Comparison of ENCODE assay signal across 8 cellular contexts in the genomic region with DNA sequence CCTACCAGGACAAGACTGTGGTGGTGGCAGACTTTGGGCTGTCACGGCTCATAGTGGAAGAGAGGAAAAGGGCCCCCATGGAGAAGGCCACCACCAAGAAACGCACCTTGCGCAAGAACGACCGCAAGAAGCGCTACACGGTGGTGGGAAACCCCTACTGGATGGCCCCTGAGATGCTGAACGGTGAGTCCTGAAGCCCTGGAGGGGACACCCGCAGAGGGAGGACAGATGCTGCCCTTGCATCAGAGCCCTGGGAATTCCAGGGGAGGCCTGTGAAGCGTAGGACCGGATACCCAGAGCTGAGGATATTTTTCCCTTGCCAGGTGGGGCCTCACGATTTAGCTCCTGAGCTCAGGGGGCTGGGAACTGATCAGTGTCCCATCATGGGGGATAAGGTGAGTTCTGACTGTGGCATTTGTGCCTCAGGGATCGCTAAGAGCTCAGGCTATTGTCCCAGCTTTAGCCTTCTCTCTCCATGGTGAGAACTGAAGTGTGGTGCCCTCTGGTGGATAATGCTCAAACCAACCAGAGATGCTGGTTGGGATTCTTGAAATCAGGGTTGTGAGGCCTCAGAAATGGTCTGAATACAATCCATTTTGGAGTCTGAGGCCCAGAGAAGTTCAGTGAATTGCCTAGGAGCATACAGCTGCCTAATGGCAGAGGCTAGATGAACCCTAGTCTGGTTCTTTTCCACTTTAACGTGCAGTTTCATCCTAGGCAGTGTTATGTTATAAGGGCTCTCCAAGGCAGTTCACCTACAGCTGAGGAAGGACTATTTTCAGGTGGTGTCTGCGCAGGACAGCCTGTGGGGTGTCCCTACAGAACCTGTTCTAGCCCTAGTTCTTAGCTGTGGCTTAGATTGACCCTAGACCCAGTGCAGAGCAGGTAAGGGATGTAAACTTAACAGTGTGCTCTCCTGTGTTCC. TPM values are rescaled to one million over a fixed set of nuclear protein-coding genes. Genes with fewer than 3 reads are reported as not detected.
DNase-seq lines count a peak whose midpoint lies in the region; ATAC-seq, FAIRE-seq and TF ChIP-seq lines count a peak whose summit lies in the region.

No MANE protein-coding gene starts in this region.

- H3K9me3 ChIP-seq in adrenal gland (replicated peaks in 1 of 3), result no peaks in the 10 kb centered on the region

- no peaks in the 10 kb centered on the region for H3K27me3 ChIP-seq in adrenal gland

- WGBS in adrenal gland, 4 donors, result 67 to 78% (median 71%) methylated on average over 8 to 15 of the region's 15 CpGs

- no peak overlapping the region for H3K27ac ChIP-seq in adrenal gland

- no peak for ATAC-seq in HG02970 (IDR thresholded peaks at IDR 0.05; ENCODE audit: low FRiP score, unreplicated experiment)

- FAIRE-seq in D721Med (lab: Jason Lieb, UNC) (no peak), HTR-8/SVneo (lab: Jason Lieb, UNC) (no peak)

- TF ChIP-seq POLR2A in adrenal gland (IDR thresholded peaks at IDR 0.05), result no peak

- DNase-seq in D721Med (ENCODE audit: insufficient read length, low spot score), result no peak
- peak; percentile 56 for DNase-seq in HTR-8/SVneo (ENCODE audit: insufficient read length, low spot score)
- peak; percentile 59 for DNase-seq in RKO (ENCODE audit: low spot score)
- DNase-seq in adrenal gland, result peak in 6 of 7 donors; percentile 58 to 85 (median 72)
- peak; percentile 74 for DNase-seq in cardiac septum (ENCODE audit: low spot score)
- DNase-seq in putamen (ENCODE audit: low spot score), result peak; percentile 47
- DNase-seq in NCI-H2107 treated with DMSO at 0.1 percent for 48 hours (lab: John Stamatoyannopoulos, UW; ENCODE audit: unreplicated experiment), result no peak

- peaks cover 0 to 54% of the 10 kb centered on the region in 2 donors for H3K36me3 ChIP-seq in adrenal gland (replicated peaks in 1 of 2)

- no peak overlapping the region for H3K4me3 ChIP-seq in adrenal gland

- no peaks in the 10 kb centered on the region for H3K4me1 ChIP-seq in adrenal gland (replicated peaks in 1 of 2)

- intact Hi-C loops in adrenal gland (cut with DNase I) (loop anchor here (5.0 to 10.0 kb wide), 3 partner anchors 58 to 62 kb away; partner anchors contain the start of gene LIMK2 (in 2 of the 2)), cardiac septum (cut with DNase I) (loop anchor here (5.0 to 10.0 kb wide), 2 partner anchors 60 to 168 kb away; partner anchors contain the start of genes LIMK2 and SELENOM)

- TF ChIP-seq CTCF in D721Med (IDR thresholded peaks at IDR 0.05; ENCODE audit: insufficient read depth, missing control alignments), result peak; percentile 69
- TF ChIP-seq CTCF in adrenal gland (IDR thresholded peaks at IDR 0.05), result peak; percentile 63 to 82 (median 73)

RNA-seq across cellular contexts. Expression of gene PIK3IP1, which starts 19.5 kb away (rescaled TPM):
- 100 to 1,000 TPM in 3 of 8 donors, 10 to 100 TPM in 5; 13.7 to 161 (median 80.6) TPM for total RNA-seq in adrenal gland
- polyA plus RNA-seq in adrenal gland, result 10 to 100 TPM; 12.1 to 22.8 (median 12.8) TPM
- 10.5 TPM for total RNA-seq in cardiac septum

Comparison
In these comparisons a context has a peak if more than half of its experiments do, and no peak if none do; other contexts are left out.
1. DNase-seq: peak in HTR-8/SVneo (single experiment), RKO (single experiment), adrenal gland (6 of 7), cardiac septum (single experiment) and putamen (single experiment); none in D721Med (single experiment) and NCI-H2107 treated with DMSO at 0.1 percent for 48 hours (single experiment).